ENCODE assay signal across 1 cellular context in the genomic region with DNA sequence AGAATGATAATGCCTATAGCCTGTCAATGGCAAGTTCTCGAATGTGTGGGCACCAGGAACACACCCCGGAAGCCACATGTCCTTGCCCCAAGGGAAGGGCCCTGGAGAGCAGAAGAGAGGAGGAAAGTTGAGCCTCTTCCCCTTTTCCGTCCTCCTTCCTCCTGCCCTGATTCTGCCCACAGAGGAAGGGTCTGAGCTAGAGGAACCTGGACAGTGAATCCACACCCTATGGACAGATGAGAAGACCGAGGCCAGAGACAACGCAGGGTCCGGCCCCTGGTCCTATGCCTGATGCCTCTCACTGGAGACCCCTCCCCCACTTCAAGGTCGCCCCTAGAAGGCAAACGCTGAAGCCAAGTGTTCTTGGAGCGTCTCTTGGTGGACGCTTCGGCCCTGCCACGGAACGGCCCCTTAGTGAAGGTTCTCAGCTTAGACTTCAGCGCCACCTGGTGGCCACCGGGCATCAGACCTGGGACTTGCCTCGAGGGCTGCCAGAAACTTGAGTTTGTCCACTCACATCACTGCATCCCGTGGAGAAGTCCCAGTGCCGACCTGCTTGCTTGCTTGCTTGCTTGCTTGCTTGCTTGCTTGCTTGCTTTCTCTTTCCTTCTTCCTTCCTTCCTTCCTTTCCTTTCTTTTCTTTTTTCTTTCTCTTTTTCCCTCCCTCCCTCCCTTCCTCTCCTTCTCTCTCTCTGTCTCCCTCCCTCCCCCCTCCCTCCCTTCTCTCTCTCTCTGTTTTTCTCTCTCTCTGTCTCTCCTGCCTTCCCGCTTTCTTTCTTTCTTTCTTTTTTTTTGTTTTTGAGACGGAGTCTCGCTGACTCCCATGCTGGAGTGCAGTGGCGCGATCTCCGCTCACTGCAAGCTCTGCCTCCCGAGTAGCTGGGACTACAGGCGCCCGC.
TF ChIP-seq lines count a peak whose summit lies in the region.

No MANE protein-coding gene starts in this region.

TF ChIP-seq in HepG2, 621 proteins besides CTCF, POLR2A, EP300 and RAD21 (continued from another document):
- TF ChIP-seq, protein P1, sequence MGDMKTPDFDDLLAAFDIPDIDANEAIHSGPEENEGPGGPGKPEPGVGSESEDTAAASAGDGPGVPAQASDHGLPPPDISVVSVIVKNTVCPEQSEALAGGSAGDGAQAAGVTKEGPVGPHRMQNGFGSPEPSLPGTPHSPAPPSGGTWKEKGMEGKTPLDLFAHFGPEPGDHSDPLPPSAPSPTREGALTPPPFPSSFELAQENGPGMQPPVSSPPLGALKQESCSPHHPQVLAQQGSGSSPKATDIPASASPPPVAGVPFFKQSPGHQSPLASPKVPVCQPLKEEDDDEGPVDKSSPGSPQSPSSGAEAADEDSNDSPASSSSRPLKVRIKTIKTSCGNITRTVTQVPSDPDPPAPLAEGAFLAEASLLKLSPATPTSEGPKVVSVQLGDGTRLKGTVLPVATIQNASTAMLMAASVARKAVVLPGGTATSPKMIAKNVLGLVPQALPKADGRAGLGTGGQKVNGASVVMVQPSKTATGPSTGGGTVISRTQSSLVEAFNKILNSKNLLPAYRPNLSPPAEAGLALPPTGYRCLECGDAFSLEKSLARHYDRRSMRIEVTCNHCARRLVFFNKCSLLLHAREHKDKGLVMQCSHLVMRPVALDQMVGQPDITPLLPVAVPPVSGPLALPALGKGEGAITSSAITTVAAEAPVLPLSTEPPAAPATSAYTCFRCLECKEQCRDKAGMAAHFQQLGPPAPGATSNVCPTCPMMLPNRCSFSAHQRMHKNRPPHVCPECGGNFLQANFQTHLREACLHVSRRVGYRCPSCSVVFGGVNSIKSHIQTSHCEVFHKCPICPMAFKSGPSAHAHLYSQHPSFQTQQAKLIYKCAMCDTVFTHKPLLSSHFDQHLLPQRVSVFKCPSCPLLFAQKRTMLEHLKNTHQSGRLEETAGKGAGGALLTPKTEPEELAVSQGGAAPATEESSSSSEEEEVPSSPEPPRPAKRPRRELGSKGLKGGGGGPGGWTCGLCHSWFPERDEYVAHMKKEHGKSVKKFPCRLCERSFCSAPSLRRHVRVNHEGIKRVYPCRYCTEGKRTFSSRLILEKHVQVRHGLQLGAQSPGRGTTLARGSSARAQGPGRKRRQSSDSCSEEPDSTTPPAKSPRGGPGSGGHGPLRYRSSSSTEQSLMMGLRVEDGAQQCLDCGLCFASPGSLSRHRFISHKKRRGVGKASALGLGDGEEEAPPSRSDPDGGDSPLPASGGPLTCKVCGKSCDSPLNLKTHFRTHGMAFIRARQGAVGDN (CRISPR knock-in tag; IDR thresholded peaks at IDR 0.05), result peak; percentile 54
- TF ChIP-seq ZMYM3 (CRISPR knock-in tag; IDR thresholded peaks at IDR 0.05) (peak; percentile 95), ZNF605 (CRISPR knock-in tag; IDR thresholded peaks at IDR 0.05) (no peak), SALL1 (CRISPR knock-in tag; IDR thresholded peaks at IDR 0.05) (peak; percentile 65), XRCC5 (optimal IDR thresholded peaks at IDR 0.05; ENCODE audit: low read length) (peak; percentile 61), SMC3 (IDR thresholded peaks at IDR 0.05; ENCODE audit: low read length) (peak; percentile 66), ZNF619 (CRISPR knock-in tag; IDR thresholded peaks at IDR 0.05) (0 out of 2 replicates have a peak, but pooled peaks have one; percentile 52)
- TF ChIP-seq, protein P2, sequence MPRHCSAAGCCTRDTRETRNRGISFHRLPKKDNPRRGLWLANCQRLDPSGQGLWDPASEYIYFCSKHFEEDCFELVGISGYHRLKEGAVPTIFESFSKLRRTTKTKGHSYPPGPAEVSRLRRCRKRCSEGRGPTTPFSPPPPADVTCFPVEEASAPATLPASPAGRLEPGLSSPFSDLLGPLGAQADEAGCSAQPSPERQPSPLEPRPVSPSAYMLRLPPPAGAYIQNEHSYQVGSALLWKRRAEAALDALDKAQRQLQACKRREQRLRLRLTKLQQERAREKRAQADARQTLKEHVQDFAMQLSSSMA (CRISPR knock-in tag; IDR thresholded peaks at IDR 0.05), result peak; percentile 38; the same call in 1 of the 2 replicates
